ENCODE assay signal across 1 cellular context in the genomic region with DNA sequence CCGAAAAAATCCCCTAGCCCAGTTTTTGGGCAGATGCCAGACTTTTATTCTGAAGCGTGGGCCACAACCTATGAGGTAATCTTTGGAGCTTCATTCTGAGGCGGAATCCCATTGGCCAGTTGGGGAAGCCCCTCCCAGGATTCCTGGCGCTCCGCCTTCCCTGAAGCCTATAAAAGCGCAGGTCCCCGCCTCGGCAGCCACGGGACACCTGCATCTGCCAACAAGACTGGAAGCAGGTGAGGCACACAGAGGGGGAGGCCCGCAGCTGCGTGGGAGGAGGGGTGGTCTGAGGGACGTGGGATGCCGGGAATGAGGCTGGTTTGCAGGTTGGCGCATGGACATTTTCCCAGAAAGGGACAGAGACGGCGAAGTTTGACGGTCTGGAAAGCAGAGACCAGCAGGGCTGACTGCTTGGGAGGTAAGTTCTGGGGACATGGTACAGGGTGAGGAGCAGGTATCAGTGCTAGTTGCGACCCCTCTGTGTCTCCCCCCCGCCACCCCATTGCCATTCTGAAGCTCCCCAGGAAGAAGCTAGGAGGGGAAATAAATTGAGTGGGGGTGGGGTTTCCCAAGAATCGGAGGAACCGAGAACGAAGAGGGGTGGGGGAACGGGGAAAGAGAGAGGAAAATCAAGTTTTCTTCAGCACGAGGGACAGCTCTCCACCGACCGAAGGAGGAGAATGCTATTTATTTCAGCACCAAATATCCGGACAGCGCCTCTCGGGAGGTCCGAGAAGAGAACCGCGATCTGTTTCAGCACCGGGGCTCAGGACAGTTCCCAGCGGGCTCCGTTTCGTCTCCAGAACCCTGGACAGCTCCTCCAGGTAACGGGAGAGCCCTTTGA.
TF ChIP-seq lines count a peak whose summit lies in the region.

No MANE protein-coding gene starts in this region.

TF ChIP-seq in HEK293, 187 proteins besides CTCF, POLR2A, EP300 and RAD21 (continued from another document and continues in another):
- TF ChIP-seq, protein P1, sequence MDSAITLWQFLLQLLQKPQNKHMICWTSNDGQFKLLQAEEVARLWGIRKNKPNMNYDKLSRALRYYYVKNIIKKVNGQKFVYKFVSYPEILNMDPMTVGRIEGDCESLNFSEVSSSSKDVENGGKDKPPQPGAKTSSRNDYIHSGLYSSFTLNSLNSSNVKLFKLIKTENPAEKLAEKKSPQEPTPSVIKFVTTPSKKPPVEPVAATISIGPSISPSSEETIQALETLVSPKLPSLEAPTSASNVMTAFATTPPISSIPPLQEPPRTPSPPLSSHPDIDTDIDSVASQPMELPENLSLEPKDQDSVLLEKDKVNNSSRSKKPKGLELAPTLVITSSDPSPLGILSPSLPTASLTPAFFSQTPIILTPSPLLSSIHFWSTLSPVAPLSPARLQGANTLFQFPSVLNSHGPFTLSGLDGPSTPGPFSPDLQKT (IDR thresholded peaks at IDR 0.05; ENCODE audit: borderline replicate concordance, low read depth, low read length) = no peak
- TF ChIP-seq, protein P2, sequence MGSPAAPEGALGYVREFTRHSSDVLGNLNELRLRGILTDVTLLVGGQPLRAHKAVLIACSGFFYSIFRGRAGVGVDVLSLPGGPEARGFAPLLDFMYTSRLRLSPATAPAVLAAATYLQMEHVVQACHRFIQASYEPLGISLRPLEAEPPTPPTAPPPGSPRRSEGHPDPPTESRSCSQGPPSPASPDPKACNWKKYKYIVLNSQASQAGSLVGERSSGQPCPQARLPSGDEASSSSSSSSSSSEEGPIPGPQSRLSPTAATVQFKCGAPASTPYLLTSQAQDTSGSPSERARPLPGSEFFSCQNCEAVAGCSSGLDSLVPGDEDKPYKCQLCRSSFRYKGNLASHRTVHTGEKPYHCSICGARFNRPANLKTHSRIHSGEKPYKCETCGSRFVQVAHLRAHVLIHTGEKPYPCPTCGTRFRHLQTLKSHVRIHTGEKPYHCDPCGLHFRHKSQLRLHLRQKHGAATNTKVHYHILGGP (tag by site-specific recombination; IDR thresholded peaks at IDR 0.05) = 0 out of 2 replicates have a peak, but pooled peaks have one; percentile 31
- TF ChIP-seq ZNF16 (tag by site-specific recombination; IDR thresholded peaks at IDR 0.05; ENCODE audit: low read depth) (0 out of 2 replicates have a peak, but pooled peaks have one; percentile 6), ZSCAN30 (tag by site-specific recombination; IDR thresholded peaks at IDR 0.05) (peak; percentile 89), KLF8 (tag by site-specific recombination; IDR thresholded peaks at IDR 0.05) (peak; percentile 71), RBAK (tag by site-specific recombination; IDR thresholded peaks at IDR 0.05) (no peak), ZNF677 (tag by site-specific recombination; IDR thresholded peaks at IDR 0.05) (no peak), YY1 (tag by site-specific recombination; IDR thresholded peaks at IDR 0.05) (peak; percentile 45; the same call in 1 of the 2 replicates), GLIS1 (tag by site-specific recombination; IDR thresholded peaks at IDR 0.05) (peak; percentile 66; the same call in 1 of the 2 replicates), HOXA7 (CRISPR knock-in tag; IDR thresholded peaks at IDR 0.05; ENCODE audit: borderline replicate concordance) (peak; percentile 96), ZNF10 (tag by site-specific recombination; IDR thresholded peaks at IDR 0.05) (0 out of 2 replicates have a peak, but pooled peaks have one; percentile 24), ZNF626 (tag by site-specific recombination; IDR thresholded peaks at IDR 0.05) (no peak; the same call in 1 of the 2 replicates), KLF1 (tag by site-specific recombination; IDR thresholded peaks at IDR 0.05) (no peak), ZBTB17 (tag by site-specific recombination; IDR thresholded peaks at IDR 0.05) (peak; percentile 73), ZNF843 (tag by site-specific recombination; IDR thresholded peaks at IDR 0.05) (0 out of 2 replicates have a peak, but pooled peaks have one; percentile 33), MYNN (tag by site-specific recombination; IDR thresholded peaks at IDR 0.05; ENCODE audit: borderline replicate concordance) (peak; percentile 85), MZF1 (tag by site-specific recombination; IDR thresholded peaks at IDR 0.05; ENCODE audit: borderline replicate concordance) (no peak), ZNF350 (tag by site-specific recombination; IDR thresholded peaks at IDR 0.05) (no peak), ZBTB21 (tag by site-specific recombination; IDR thresholded peaks at IDR 0.05) (0 out of 2 replicates have a peak, but pooled peaks have one; percentile 4), ZBTB7A (tag by site-specific recombination; IDR thresholded peaks at IDR 0.05; ENCODE audit: low read depth) (peak; percentile 35; the same call in 1 of the 2 replicates), ZNF23 (tag by site-specific recombination; IDR thresholded peaks at IDR 0.05; ENCODE audit: borderline replicate concordance) (no peak), KLF16 (tag by site-specific recombination; IDR thresholded peaks at IDR 0.05) (peak; percentile 39), ZNF184 (tag by site-specific recombination; IDR thresholded peaks at IDR 0.05) (peak; percentile 85; the same call in 1 of the 2 replicates), ZFP37 (tag by site-specific recombination; IDR thresholded peaks at IDR 0.05) (peak; percentile 63; the same call in 1 of the 2 replicates), ZFP69B (tag by site-specific recombination; IDR thresholded peaks at IDR 0.05) (peak; percentile 42; the same call in 1 of the 2 replicates), ZNF239 (tag by site-specific recombination; IDR thresholded peaks at IDR 0.05) (no peak), ZNF701 (tag by site-specific recombination; IDR thresholded peaks at IDR 0.05) (no peak), HOXC10 (CRISPR knock-in tag; IDR thresholded peaks at IDR 0.05) (peak; percentile 98), ZBTB8A (tag by site-specific recombination; IDR thresholded peaks at IDR 0.05) (peak; percentile 37; the same call in 1 of the 2 replicates), ZNF658 (tag by site-specific recombination; IDR thresholded peaks at IDR 0.05) (0 out of 2 replicates have a peak, but pooled peaks have one; percentile 28), ZNF660 (tag by site-specific recombination; IDR thresholded peaks at IDR 0.05) (0 out of 2 replicates have a peak, but pooled peaks have one; percentile 61), ZNF24 (tag by site-specific recombination; IDR thresholded peaks at IDR 0.05) (peak; percentile 81), BCL11A (tag by site-specific recombination; IDR thresholded peaks at IDR 0.05; ENCODE audit: low read depth) (0 out of 2 replicates have a peak, but pooled peaks have one; percentile 34), ZNF324 (tag by site-specific recombination; IDR thresholded peaks at IDR 0.05) (peak; percentile 65; the same call in 1 of the 2 replicates), OVOL3 (tag by site-specific recombination; IDR thresholded peaks at IDR 0.05) (peak; percentile 93)
- TF ChIP-seq, protein P3, sequence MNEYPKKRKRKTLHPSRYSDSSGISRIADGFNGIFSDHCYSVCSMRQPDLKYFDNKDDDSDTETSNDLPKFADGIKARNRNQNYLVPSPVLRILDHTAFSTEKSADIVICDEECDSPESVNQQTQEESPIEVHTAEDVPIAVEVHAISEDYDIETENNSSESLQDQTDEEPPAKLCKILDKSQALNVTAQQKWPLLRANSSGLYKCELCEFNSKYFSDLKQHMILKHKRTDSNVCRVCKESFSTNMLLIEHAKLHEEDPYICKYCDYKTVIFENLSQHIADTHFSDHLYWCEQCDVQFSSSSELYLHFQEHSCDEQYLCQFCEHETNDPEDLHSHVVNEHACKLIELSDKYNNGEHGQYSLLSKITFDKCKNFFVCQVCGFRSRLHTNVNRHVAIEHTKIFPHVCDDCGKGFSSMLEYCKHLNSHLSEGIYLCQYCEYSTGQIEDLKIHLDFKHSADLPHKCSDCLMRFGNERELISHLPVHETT (tag by site-specific recombination; IDR thresholded peaks at IDR 0.05) = no peak; the same call in 1 of the 2 replicates
- TF ChIP-seq, protein P4, sequence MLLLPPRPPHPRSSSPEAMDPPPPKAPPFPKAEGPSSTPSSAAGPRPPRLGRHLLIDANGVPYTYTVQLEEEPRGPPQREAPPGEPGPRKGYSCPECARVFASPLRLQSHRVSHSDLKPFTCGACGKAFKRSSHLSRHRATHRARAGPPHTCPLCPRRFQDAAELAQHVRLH (tag by site-specific recombination; IDR thresholded peaks at IDR 0.05) = peak; percentile 60
- TF ChIP-seq, protein P5, sequence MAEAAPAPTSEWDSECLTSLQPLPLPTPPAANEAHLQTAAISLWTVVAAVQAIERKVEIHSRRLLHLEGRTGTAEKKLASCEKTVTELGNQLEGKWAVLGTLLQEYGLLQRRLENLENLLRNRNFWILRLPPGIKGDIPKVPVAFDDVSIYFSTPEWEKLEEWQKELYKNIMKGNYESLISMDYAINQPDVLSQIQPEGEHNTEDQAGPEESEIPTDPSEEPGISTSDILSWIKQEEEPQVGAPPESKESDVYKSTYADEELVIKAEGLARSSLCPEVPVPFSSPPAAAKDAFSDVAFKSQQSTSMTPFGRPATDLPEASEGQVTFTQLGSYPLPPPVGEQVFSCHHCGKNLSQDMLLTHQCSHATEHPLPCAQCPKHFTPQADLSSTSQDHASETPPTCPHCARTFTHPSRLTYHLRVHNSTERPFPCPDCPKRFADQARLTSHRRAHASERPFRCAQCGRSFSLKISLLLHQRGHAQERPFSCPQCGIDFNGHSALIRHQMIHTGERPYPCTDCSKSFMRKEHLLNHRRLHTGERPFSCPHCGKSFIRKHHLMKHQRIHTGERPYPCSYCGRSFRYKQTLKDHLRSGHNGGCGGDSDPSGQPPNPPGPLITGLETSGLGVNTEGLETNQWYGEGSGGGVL (tag by site-specific recombination; IDR thresholded peaks at IDR 0.05) = 0 out of 2 replicates have a peak, but pooled peaks have one; percentile 18
- TF ChIP-seq, protein P6, sequence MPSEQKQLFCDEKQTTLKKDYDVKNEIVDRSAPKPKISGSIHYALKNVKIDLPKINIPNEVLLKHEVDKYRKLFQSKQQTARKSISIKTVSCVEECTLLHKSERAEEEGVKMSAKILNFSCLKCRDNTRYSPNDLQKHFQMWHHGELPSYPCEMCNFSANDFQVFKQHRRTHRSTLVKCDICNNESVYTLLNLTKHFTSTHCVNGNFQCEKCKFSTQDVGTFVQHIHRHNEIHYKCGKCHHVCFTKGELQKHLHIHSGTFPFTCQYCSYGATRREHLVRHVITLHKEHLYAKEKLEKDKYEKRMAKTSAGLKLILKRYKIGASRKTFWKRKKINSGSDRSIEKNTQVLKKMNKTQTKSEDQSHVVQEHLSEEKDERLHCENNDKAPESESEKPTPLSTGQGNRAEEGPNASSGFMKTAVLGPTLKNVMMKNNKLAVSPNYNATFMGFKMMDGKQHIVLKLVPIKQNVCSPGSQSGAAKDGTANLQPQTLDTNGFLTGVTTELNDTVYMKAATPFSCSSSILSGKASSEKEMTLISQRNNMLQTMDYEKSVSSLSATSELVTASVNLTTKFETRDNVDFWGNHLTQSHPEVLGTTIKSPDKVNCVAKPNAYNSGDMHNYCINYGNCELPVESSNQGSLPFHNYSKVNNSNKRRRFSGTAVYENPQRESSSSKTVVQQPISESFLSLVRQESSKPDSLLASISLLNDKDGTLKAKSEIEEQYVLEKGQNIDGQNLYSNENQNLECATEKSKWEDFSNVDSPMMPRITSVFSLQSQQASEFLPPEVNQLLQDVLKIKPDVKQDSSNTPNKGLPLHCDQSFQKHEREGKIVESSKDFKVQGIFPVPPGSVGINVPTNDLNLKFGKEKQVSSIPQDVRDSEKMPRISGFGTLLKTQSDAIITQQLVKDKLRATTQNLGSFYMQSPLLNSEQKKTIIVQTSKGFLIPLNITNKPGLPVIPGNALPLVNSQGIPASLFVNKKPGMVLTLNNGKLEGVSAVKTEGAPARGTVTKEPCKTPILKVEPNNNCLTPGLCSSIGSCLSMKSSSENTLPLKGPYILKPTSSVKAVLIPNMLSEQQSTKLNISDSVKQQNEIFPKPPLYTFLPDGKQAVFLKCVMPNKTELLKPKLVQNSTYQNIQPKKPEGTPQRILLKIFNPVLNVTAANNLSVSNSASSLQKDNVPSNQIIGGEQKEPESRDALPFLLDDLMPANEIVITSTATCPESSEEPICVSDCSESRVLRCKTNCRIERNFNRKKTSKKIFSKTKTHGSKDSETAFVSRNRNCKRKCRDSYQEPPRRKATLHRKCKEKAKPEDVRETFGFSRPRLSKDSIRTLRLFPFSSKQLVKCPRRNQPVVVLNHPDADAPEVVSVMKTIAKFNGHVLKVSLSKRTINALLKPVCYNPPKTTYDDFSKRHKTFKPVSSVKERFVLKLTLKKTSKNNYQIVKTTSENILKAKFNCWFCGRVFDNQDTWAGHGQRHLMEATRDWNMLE (tag by site-specific recombination; conservative IDR thresholded peaks at IDR 0.05; ENCODE audit: low read depth) = 0 out of 2 replicates have a peak, but pooled peaks have one; percentile 33
- TF ChIP-seq, protein P7, sequence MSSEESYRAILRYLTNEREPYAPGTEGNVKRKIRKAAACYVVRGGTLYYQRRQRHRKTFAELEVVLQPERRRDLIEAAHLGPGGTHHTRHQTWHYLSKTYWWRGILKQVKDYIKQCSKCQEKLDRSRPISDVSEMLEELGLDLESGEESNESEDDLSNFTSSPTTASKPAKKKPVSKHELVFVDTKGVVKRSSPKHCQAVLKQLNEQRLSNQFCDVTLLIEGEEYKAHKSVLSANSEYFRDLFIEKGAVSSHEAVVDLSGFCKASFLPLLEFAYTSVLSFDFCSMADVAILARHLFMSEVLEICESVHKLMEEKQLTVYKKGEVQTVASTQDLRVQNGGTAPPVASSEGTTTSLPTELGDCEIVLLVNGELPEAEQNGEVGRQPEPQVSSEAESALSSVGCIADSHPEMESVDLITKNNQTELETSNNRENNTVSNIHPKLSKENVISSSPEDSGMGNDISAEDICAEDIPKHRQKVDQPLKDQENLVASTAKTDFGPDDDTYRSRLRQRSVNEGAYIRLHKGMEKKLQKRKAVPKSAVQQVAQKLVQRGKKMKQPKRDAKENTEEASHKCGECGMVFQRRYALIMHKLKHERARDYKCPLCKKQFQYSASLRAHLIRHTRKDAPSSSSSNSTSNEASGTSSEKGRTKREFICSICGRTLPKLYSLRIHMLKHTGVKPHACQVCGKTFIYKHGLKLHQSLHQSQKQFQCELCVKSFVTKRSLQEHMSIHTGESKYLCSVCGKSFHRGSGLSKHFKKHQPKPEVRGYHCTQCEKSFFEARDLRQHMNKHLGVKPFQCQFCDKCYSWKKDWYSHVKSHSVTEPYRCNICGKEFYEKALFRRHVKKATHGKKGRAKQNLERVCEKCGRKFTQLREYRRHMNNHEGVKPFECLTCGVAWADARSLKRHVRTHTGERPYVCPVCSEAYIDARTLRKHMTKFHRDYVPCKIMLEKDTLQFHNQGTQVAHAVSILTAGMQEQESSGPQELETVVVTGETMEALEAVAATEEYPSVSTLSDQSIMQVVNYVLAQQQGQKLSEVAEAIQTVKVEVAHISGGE (tag by site-specific recombination; conservative IDR thresholded peaks at IDR 0.05; ENCODE audit: low read depth) = 0 out of 2 replicates have a peak, but pooled peaks have one; percentile 9
- TF ChIP-seq, protein P8, sequence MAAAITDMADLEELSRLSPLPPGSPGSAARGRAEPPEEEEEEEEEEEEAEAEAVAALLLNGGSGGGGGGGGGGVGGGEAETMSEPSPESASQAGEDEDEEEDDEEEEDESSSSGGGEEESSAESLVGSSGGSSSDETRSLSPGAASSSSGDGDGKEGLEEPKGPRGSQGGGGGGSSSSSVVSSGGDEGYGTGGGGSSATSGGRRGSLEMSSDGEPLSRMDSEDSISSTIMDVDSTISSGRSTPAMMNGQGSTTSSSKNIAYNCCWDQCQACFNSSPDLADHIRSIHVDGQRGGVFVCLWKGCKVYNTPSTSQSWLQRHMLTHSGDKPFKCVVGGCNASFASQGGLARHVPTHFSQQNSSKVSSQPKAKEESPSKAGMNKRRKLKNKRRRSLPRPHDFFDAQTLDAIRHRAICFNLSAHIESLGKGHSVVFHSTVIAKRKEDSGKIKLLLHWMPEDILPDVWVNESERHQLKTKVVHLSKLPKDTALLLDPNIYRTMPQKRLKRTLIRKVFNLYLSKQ (tag by site-specific recombination; IDR thresholded peaks at IDR 0.05; ENCODE audit: borderline replicate concordance) = no peak
